ENCODE assay signal across 17 cellular contexts in genomic region chr7:102849538-102849937, GRCh38.
"Had no signal": no experiment of that assay in that cellular context is flagged by ENCODE, and none has a peak within 500 bp of the region (broad histone marks: within the 10 kb centered on the region; RNA-seq: fewer than 3 reads in every experiment).

No MANE protein-coding gene starts in this region.

- H3K4me1 Mint-ChIP-seq: neural progenitor cell had no signal

- H3K27me3 ChIP-seq: colonic mucosa, esophagus squamous epithelium, heart left ventricle, neural progenitor cell, ovary, right atrium auricular region, sigmoid colon had no signal

- H3K4me3 Mint-ChIP-seq: natural killer cell treated with Interleukin-12 subunit alpha and Interleukin-12 subunit beta and Interleukin-15 and Interleukin-18, amount 100 ng/mL, for 72 hours; neural progenitor cell; type B pancreatic cell had no signal

- H3K27ac ChIP-seq: colonic mucosa, heart left ventricle, neural progenitor cell, ovary, right atrium auricular region, sigmoid colon had no signal

- H3K9me3 Mint-ChIP-seq: natural killer cell treated with Interleukin-12 subunit alpha and Interleukin-12 subunit beta and Interleukin-15 and Interleukin-18, amount 100 ng/mL, for 72 hours; neural progenitor cell; type B pancreatic cell had no signal

- H3K36me3 ChIP-seq: colonic mucosa, esophagus squamous epithelium, heart left ventricle, neural progenitor cell, ovary, right atrium auricular region, sigmoid colon had no signal

- H2AFZ ChIP-seq: neural progenitor cell had no signal

- H3K4me3 ChIP-seq: colonic mucosa, esophagus squamous epithelium, heart left ventricle, neural progenitor cell, ovary, right atrium auricular region, sigmoid colon, skin epidermis had no signal

- H3K27me3 Mint-ChIP-seq: type B pancreatic cell had no signal

- H3K9me3 ChIP-seq: colonic mucosa, esophagus squamous epithelium, ovary, right atrium auricular region, sigmoid colon had no signal

- H3K4me1 ChIP-seq: colonic mucosa, heart left ventricle, neural progenitor cell, right atrium auricular region had no signal

- DNase-seq: colonic mucosa; dermis blood vessel endothelial cell; esophagus squamous epithelium; heart left ventricle; hypothalamus; mammary epithelial cell; nucleus accumbens; ovary; sigmoid colon; stimulated activated CD4-positive, alpha-beta T cell treated with anti-CD3 and anti-CD28 coated beads, Interleukin-2, amount 100 ng/mL, for 48 hours; stimulated activated naive CD4-positive, alpha-beta T cell treated with Interleukin-2 at 50 U/mL for 16 hours had no signal

- H3K9ac ChIP-seq: neural progenitor cell had no signal

- H3K4me2 ChIP-seq: neural progenitor cell had no signal

- ATAC-seq: heart left ventricle; left lobe of liver; natural killer cell treated with Interleukin-12 subunit alpha and Interleukin-12 subunit beta and Interleukin-15 and Interleukin-18, amount 100 ng/mL, for 72 hours had no signal

- H3K27ac Mint-ChIP-seq: natural killer cell treated with Interleukin-12 subunit alpha and Interleukin-12 subunit beta and Interleukin-15 and Interleukin-18, amount 100 ng/mL, for 72 hours; neural progenitor cell; type B pancreatic cell had no signal
